In genomic region chr7:80135306-80136104, GRCh38 we compare ENCODE assay signal across 1 cellular context.
TF ChIP-seq lines count a peak whose summit lies in the region.

No MANE protein-coding gene starts in this region.

TF ChIP-seq in IMR-90, 13 proteins besides CTCF, POLR2A, EP300 and RAD21 (continued from another document):
- no peak for TF ChIP-seq MAFK (IDR thresholded peaks at IDR 0.05; ENCODE audit: low read depth, low read length)
- no peak for TF ChIP-seq SMC3 (IDR thresholded peaks at IDR 0.05; ENCODE audit: low read depth, low read length)
- TF ChIP-seq RCOR1 (IDR thresholded peaks at IDR 0.05; ENCODE audit: insufficient replicate concordance, low read length): no peak
- no peak; the same call in 1 of the 2 replicates for TF ChIP-seq MXI1 (IDR thresholded peaks at IDR 0.05; ENCODE audit: borderline replicate concordance, low read depth, low read length)
- no peak for TF ChIP-seq ELK1 (IDR thresholded peaks at IDR 0.05; ENCODE audit: borderline replicate concordance, low read depth, low read length)
- TF ChIP-seq MAZ (IDR thresholded peaks at IDR 0.05; ENCODE audit: borderline replicate concordance, low read depth, low read length): no peak
- TF ChIP-seq USF2 (IDR thresholded peaks at IDR 0.05; ENCODE audit: low read depth, low read length): no peak
- no peak for TF ChIP-seq BHLHE40 (IDR thresholded peaks at IDR 0.05; ENCODE audit: low read depth, low read length)
- TF ChIP-seq RFX5 (IDR thresholded peaks at IDR 0.05; ENCODE audit: low read depth, low read length): no peak
- no peak for TF ChIP-seq FOS (IDR thresholded peaks at IDR 0.05; ENCODE audit: low read depth, low read length)
- TF ChIP-seq CEBPB (IDR thresholded peaks at IDR 0.05; ENCODE audit: low read depth, low read length): no peak
- TF ChIP-seq NFE2L2 (IDR thresholded peaks at IDR 0.05; ENCODE audit: low read depth, low read length): no peak
